Comparison of ENCODE assay signal across 20 cellular contexts in genomic region chr3:141371882-141372281, GRCh38. TPM values are rescaled to one million over a fixed set of nuclear protein-coding genes. Genes with fewer than 3 reads are reported as not detected.
DNase-seq lines count a peak whose midpoint lies in the region; ATAC-seq lines count a peak whose summit lies in the region.
"Had no signal": no experiment of that assay in that cellular context is flagged by ENCODE, and none has a peak within 500 bp of the region (broad histone marks: within the 10 kb centered on the region; RNA-seq: fewer than 3 reads in every experiment).

No MANE protein-coding gene starts in this region.

- no peak overlapping the region for H4K12ac ChIP-seq in trophoblast cell (ENCODE audit: low read depth, low read length)

- no peak overlapping the region for H4K91ac ChIP-seq in trophoblast cell (ENCODE audit: low read depth, low read length)

- H3K27me3 ChIP-seq in trophoblast cell (ENCODE audit: insufficient read depth, low read length), result no peaks in the 10 kb centered on the region
- H3K27me3 ChIP-seq: upper lobe of left lung had no signal

- peaks cover 3% of the 10 kb centered on the region for H3K9me3 ChIP-seq in trophoblast cell (ENCODE audit: insufficient read depth, low read depth, low read length)
- H3K9me3 ChIP-seq: SK-N-SH, upper lobe of left lung had no signal

- no peak overlapping the region for H3K23ac ChIP-seq in trophoblast cell (ENCODE audit: low read length)

- no peaks in the 10 kb centered on the region for H3K9me3 Mint-ChIP-seq in activated CD4-positive, alpha-beta T cell treated with anti-CD3 and anti-CD28 coated beads, Interleukin-2, amount 10 ng/mL, durations not matched to agents 24 days and 14 days
- no peaks in the 10 kb centered on the region for H3K9me3 Mint-ChIP-seq in memory B cell
- H3K9me3 Mint-ChIP-seq: CD8-positive, alpha-beta memory T cell; nephron progenitor cell had no signal

- DNase-seq in activated CD4-positive, alpha-beta T cell treated with anti-CD3 and anti-CD28 coated beads, Interleukin-2, amount 10 ng/mL, durations not matched to agents 24 days and 14 days, result peak; percentile 45
- no peak for DNase-seq in activated CD4-positive, alpha-beta T cell treated with anti-CD3 and anti-CD28 coated beads, Interleukin-2, amount 50 U/mL, for 48 hours
- DNase-seq in memory B cell (ENCODE audit: low spot score in 2 of 2), result no peak
- DNase-seq in HuH-7.5 (ENCODE audit: low spot score), result no peak
- no peak for DNase-seq in trophoblast cell
- no peak for DNase-seq in Ammon's horn (ENCODE audit: low spot score)
- DNase-seq: activated naive CD8-positive, alpha-beta T cell treated with anti-CD3 and anti-CD28 coated beads, Interleukin-2, amount 10 ng/mL, durations not matched to agents 7 days and 5 days; caudate nucleus; CD8-positive, alpha-beta memory T cell; foreskin melanocyte; Karpas-422; NCI-H146; NCI-H510A; nephron progenitor cell; PC-3; SK-N-SH; upper lobe of left lung had no signal

- no peak overlapping the region for H4K8ac ChIP-seq in trophoblast cell (ENCODE audit: low read depth, low read length)

- H3K79me2 ChIP-seq in trophoblast cell (ENCODE audit: control insufficient read depth, insufficient read depth, low read length, poor library complexity), result peaks cover 7% of the 10 kb centered on the region

- H3K4me3 Mint-ChIP-seq in activated CD4-positive, alpha-beta T cell treated with anti-CD3 and anti-CD28 coated beads, Interleukin-2, amount 10 ng/mL, durations not matched to agents 24 days and 14 days, result no peak overlapping the region
- H3K4me3 Mint-ChIP-seq in memory B cell, result no peak overlapping the region
- H3K4me3 Mint-ChIP-seq: activated naive CD8-positive, alpha-beta T cell treated with anti-CD3 and anti-CD28 coated beads, Interleukin-2, amount 10 ng/mL, durations not matched to agents 7 days and 5 days; CD8-positive, alpha-beta memory T cell; nephron progenitor cell had no signal

- peaks cover 29% of the 10 kb centered on the region for H3K4me1 Mint-ChIP-seq in activated CD4-positive, alpha-beta T cell treated with anti-CD3 and anti-CD28 coated beads, Interleukin-2, amount 10 ng/mL, durations not matched to agents 24 days and 14 days
- H3K4me1 Mint-ChIP-seq in memory B cell, result peaks cover 25% of the 10 kb centered on the region

- H2BK5ac ChIP-seq in trophoblast cell (ENCODE audit: low read depth, low read length, poor library complexity), result no peak overlapping the region

- no peak overlapping the region for H3K9ac ChIP-seq in trophoblast cell (ENCODE audit: low read length)
- H3K9ac ChIP-seq: SK-N-SH had no signal

- no peak overlapping the region for H3K14ac ChIP-seq in trophoblast cell (ENCODE audit: low read length)

- no peak overlapping the region for H3K27ac ChIP-seq in trophoblast cell (ENCODE audit: low read depth, low read length)
- H3K27ac ChIP-seq: HL-60 had no signal

- H2BK120ac ChIP-seq in trophoblast cell (ENCODE audit: insufficient read depth, low read length, poor library complexity), result no peak overlapping the region

- H3K27me3 Mint-ChIP-seq in activated CD4-positive, alpha-beta T cell treated with anti-CD3 and anti-CD28 coated beads, Interleukin-2, amount 10 ng/mL, durations not matched to agents 24 days and 14 days, result no peaks in the 10 kb centered on the region
- no peaks in the 10 kb centered on the region for H3K27me3 Mint-ChIP-seq in memory B cell
- H3K27me3 Mint-ChIP-seq: activated naive CD8-positive, alpha-beta T cell treated with anti-CD3 and anti-CD28 coated beads, Interleukin-2, amount 10 ng/mL, durations not matched to agents 7 days and 5 days had no signal

- intact Hi-C loops in activated CD4-positive, alpha-beta T cell treated with anti-CD3 and anti-CD28 coated beads, Interleukin-2, amount 10 ng/mL, durations not matched to agents 24 days and 14 days (cut with micrococcal nuclease), result loop anchor here (2.0 to 5.0 kb wide), 2 partner anchors 40 to 61 kb away; no protein-coding TSS in a partner anchor

- H2BK12ac ChIP-seq in trophoblast cell (ENCODE audit: low read length), result no peak overlapping the region

- H2AK5ac ChIP-seq in trophoblast cell (ENCODE audit: low read length), result no peak overlapping the region

- H3K4me1 ChIP-seq in trophoblast cell (ENCODE audit: control insufficient read depth in 1 of 2, insufficient read depth in 2 of 2, low read length in 2 of 2), result peaks cover 14 to 17% of the 10 kb centered on the region in 2 experiments

- no peak overlapping the region for H3K4me3 ChIP-seq in trophoblast cell (ENCODE audit: low read depth, low read length)
- H3K4me3 ChIP-seq: upper lobe of left lung had no signal

- H3K27ac Mint-ChIP-seq in activated CD4-positive, alpha-beta T cell treated with anti-CD3 and anti-CD28 coated beads, Interleukin-2, amount 10 ng/mL, durations not matched to agents 24 days and 14 days, result peak overlapping the region; percentile 9
- H3K27ac Mint-ChIP-seq in memory B cell, result peak overlapping the region; percentile 35
- H3K27ac Mint-ChIP-seq: activated naive CD8-positive, alpha-beta T cell treated with anti-CD3 and anti-CD28 coated beads, Interleukin-2, amount 10 ng/mL, durations not matched to agents 7 days and 5 days; nephron progenitor cell had no signal

- no peak overlapping the region for H3K4me2 ChIP-seq in trophoblast cell (ENCODE audit: low read length)
- H3K4me2 ChIP-seq: SK-N-SH had no signal

- ATAC-seq in GM19035 (IDR thresholded peaks at IDR 0.05; ENCODE audit: unreplicated experiment), result peak; percentile 26
- peak; percentile 23 for ATAC-seq in HG03066 (IDR thresholded peaks at IDR 0.05; ENCODE audit: low read depth, unreplicated experiment)
- no peak for ATAC-seq in memory B cell (ENCODE audit: low read depth)
- ATAC-seq: PC-3 had no signal

- no peak overlapping the region for H3K4ac ChIP-seq in trophoblast cell (ENCODE audit: low read depth, low read length)

- H3K36me3 ChIP-seq in trophoblast cell (ENCODE audit: control insufficient read depth in 1 of 2, insufficient read depth in 2 of 2, low read length in 2 of 2), result peaks cover 9 to 13% of the 10 kb centered on the region in 2 experiments

- H3K36me3 Mint-ChIP-seq in activated CD4-positive, alpha-beta T cell treated with anti-CD3 and anti-CD28 coated beads, Interleukin-2, amount 10 ng/mL, durations not matched to agents 24 days and 14 days (ENCODE audit: low read depth), result no peaks in the 10 kb centered on the region
- H3K36me3 Mint-ChIP-seq in memory B cell, result peaks cover 2% of the 10 kb centered on the region

- H2AFZ ChIP-seq in trophoblast cell (ENCODE audit: insufficient read depth, low read length, poor library complexity), result no peak overlapping the region

- H3K18ac ChIP-seq in trophoblast cell (ENCODE audit: low read length), result no peak overlapping the region

- H3K79me1 ChIP-seq in trophoblast cell (ENCODE audit: low read length), result peaks cover 18% of the 10 kb centered on the region

RNA-seq across cellular contexts. Expression of gene ZBTB38, which starts 3.6 kb away (rescaled TPM):
- total RNA-seq in activated CD4-positive, alpha-beta T cell treated with anti-CD3 and anti-CD28 coated beads, Interleukin-2, amount 10 ng/mL, durations not matched to agents 24 days and 14 days, result 14.5 and 17.8 TPM in 2 replicates
- polyA plus RNA-seq in trophoblast cell (2013), result 38.2 and 38.5 TPM in 2 replicates
